ENCODE assay signal across 8 cellular contexts in the genomic region with DNA sequence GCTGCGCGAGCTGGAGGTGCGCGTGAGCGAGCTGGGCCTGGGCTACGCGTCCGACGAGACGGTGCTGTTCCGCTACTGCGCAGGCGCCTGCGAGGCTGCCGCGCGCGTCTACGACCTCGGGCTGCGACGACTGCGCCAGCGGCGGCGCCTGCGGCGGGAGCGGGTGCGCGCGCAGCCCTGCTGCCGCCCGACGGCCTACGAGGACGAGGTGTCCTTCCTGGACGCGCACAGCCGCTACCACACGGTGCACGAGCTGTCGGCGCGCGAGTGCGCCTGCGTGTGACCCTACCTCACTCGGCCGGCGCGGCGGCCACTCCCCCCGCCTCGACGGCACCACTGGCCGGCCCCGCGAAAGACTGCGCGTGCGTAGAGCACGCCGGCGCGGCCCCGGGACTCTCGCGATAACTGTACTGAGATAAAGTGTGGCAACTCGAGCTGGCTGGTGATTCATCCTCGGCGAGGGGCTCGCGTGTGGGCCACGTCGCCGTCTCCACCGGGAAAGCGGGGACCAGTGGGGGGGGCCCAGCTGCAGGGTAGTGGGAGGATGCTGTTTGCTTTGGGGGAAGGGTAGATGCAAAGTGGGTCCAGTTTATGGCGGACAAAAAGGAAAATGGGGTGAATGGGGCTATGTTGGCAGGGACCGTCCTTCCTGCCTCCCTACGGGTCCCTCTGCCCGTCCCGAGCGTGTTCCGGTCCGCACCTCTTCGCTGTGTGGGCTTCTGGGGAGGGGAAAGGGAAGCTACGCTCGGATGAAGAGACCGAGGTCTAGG. TPM values are rescaled to one million over a fixed set of nuclear protein-coding genes. Genes with fewer than 3 reads are reported as not detected.
DNase-seq lines count a peak whose midpoint lies in the region; ATAC-seq and TF ChIP-seq lines count a peak whose summit lies in the region.

No MANE protein-coding gene starts in this region.

- ATAC-seq in HG02642 (IDR thresholded peaks at IDR 0.05; ENCODE audit: poor library complexity, unreplicated experiment), result peak; percentile 77

- no peaks in the 10 kb centered on the region for H3K9me3 ChIP-seq in ascending aorta
- H3K9me3 ChIP-seq in vagina, result no peaks in the 10 kb centered on the region

- no peaks in the 10 kb centered on the region for H3K9me3 Mint-ChIP-seq in T-helper 1 cell treated with Interleukin-12 subunit alpha and Interleukin-12 subunit beta and Interleukin-4 antibody, amounts not matched to agents 30 μg/mL and 1 μg/mL, for 36 hours

- peak overlapping the region; percentile 98 for H3K4me3 Mint-ChIP-seq in T-helper 1 cell treated with Interleukin-12 subunit alpha and Interleukin-12 subunit beta and Interleukin-4 antibody, amounts not matched to agents 30 μg/mL and 1 μg/mL, for 36 hours

- peaks cover 0 to 5% of the 10 kb centered on the region in 2 donors for H3K4me1 ChIP-seq in ascending aorta
- peaks cover 16% of the 10 kb centered on the region for H3K4me1 ChIP-seq in vagina

- H3K27ac ChIP-seq in ascending aorta (peak overlapping the region in 1 of 2 donors; percentile 25), vagina (peak overlapping the region; percentile 64)

- DNase-seq in GM12865 (ENCODE audit: low read depth) (peak; percentile 93), NCI-H1417 treated with DMSO at 0.1 percent for 48 hours (lab: John Stamatoyannopoulos, UW) (peak; percentile 76), ascending aorta (ENCODE audit: low spot score in 2 of 2) (peak; percentile 49 to 91), hippocampal formation (lab: John Stamatoyannopoulos, UW) (peak; percentile 21 to 59), renal cortical epithelial cell (ENCODE audit: low read depth) (peak; percentile 74), vagina (ENCODE audit: extremely low spot score in 2 of 2) (no peak)

- intact Hi-C loops in ascending aorta (cut with DNase I) (no loop called here), vagina (cut with DNase I) (no loop called here)

- H3K27ac Mint-ChIP-seq in T-helper 1 cell treated with Interleukin-12 subunit alpha and Interleukin-12 subunit beta and Interleukin-4 antibody, amounts not matched to agents 30 μg/mL and 1 μg/mL, for 36 hours, result peak overlapping the region; percentile 99

- TF ChIP-seq POLR2A in vagina (IDR thresholded peaks at IDR 0.05), result peak in 1 of 2 donors; percentile 65

- TF ChIP-seq CTCF in GM12865 (IDR thresholded peaks at IDR 0.05; ENCODE audit: insufficient read depth, low read depth, low read length, missing control alignments) (no peak), ascending aorta (IDR thresholded peaks at IDR 0.05) (no peak), vagina (IDR thresholded peaks at IDR 0.05) (no peak)

- H3K36me3 ChIP-seq in ascending aorta (no peaks in the 10 kb centered on the region), vagina (no peaks in the 10 kb centered on the region)

- H3K4me1 Mint-ChIP-seq in T-helper 1 cell treated with Interleukin-12 subunit alpha and Interleukin-12 subunit beta and Interleukin-4 antibody, amounts not matched to agents 30 μg/mL and 1 μg/mL, for 36 hours (ENCODE audit: low read depth), result peaks cover 6% of the 10 kb centered on the region

- H3K27me3 ChIP-seq in ascending aorta (peaks cover 10% of the 10 kb centered on the region), vagina (no peaks in the 10 kb centered on the region)

- peaks cover 3% of the 10 kb centered on the region for H3K27me3 Mint-ChIP-seq in T-helper 1 cell treated with Interleukin-12 subunit alpha and Interleukin-12 subunit beta and Interleukin-4 antibody, amounts not matched to agents 30 μg/mL and 1 μg/mL, for 36 hours (ENCODE audit: low read depth)

- H3K4me3 ChIP-seq in GM12865 (ENCODE audit: low read depth, low read length) (peak overlapping the region; percentile 56), ascending aorta (peak overlapping the region; percentile 54 to 61), vagina (peak overlapping the region; percentile 45 to 51)

- no peaks in the 10 kb centered on the region for H3K36me3 Mint-ChIP-seq in T-helper 1 cell treated with Interleukin-12 subunit alpha and Interleukin-12 subunit beta and Interleukin-4 antibody, amounts not matched to agents 30 μg/mL and 1 μg/mL, for 36 hours (ENCODE audit: low read depth)

RNA-seq across cellular contexts. Expression of gene FUT6, which starts 11.4 kb away (rescaled TPM):
- not detected for total RNA-seq in ascending aorta
- total RNA-seq in renal cortical epithelial cell, result 0.05 TPM in 1 of 2 replicates, not detected in the other
- total RNA-seq in vagina, result 36.8 TPM

RNA-seq across cellular contexts. Expression of gene FUT3, which starts 23.2 kb away (rescaled TPM):
- total RNA-seq in ascending aorta, result not detected
- total RNA-seq in renal cortical epithelial cell, result 0.05 and 3.1 TPM in 2 replicates
- total RNA-seq in vagina, result 20.9 TPM

RNA-seq across cellular contexts. Expression of gene NRTN, which starts 23.2 kb away (rescaled TPM):
- total RNA-seq in ascending aorta, result 0.85 TPM
- 0.17 and 0.20 TPM in 2 replicates for total RNA-seq in renal cortical epithelial cell
- 3.7 TPM for total RNA-seq in vagina

RNA-seq across cellular contexts. Expression of gene DUS3L, which starts 37.1 kb away (rescaled TPM):
- total RNA-seq in ascending aorta (13.1 TPM), renal cortical epithelial cell (15.9 and 30.0 TPM in 2 replicates), vagina (39.0 TPM)

RNA-seq across cellular contexts. Expression of gene FUT5, which starts 42.3 kb away (rescaled TPM):
- total RNA-seq in ascending aorta (not detected), renal cortical epithelial cell (not detected in 2 replicates), vagina (not detected)

Comparison
In these comparisons a context has a peak if more than half of its experiments do, and no peak if none do; other contexts are left out.
1. DNase-seq: peak in GM12865 (single experiment), NCI-H1417 treated with DMSO at 0.1 percent for 48 hours (single experiment), ascending aorta (2 of 2), hippocampal formation (2 of 2) and renal cortical epithelial cell (single experiment); none in vagina (0 of 2).
2. RNA of gene FUT6, which starts 11.4 kb away (total RNA-seq): 36.8 TPM in vagina (single experiment); 0.05 TPM in renal cortical epithelial cell and not detected in ascending aorta (single experiment); every median in the first group is over 10 times any median in the second.
3. Peak in every context shown above with its lines, with median percentiles within 50 percentile points of each other: H3K4me3 ChIP-seq.